8 cellular contexts compared by ENCODE assay signal in the genomic region with DNA sequence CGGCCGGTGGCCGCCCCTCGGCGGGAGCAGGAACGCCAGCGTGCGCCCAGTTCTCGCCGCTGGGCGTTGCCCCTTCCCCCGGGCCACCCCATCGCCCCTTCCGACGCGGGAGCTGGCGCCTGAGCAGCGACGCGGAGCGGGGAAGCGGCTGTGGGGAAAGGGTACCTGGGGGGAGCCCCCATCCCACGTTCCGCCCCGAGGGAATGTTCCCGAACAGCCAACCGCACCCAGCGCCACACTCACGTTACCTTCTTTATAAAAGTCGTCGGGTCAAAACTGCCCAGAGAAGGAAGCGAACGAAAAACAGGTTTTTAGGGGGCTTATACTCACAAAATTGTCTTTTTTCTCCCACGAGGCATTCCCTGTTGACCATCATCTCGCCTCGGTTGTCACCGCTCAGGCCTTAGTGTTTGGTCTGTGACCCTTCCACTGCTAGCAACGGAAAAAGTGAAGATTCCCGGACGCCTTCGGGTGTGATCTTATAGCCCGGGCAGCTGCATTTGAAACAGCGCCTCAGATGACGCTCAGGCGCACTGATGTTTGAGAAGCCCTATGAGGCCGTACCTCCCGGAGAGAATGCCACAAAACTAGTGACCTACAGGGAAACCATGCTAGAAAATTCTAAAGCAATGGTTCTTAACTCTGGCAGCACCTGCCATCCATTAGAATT. TPM values are rescaled to one million over a fixed set of nuclear protein-coding genes. Genes with fewer than 3 reads are reported as not detected.
DNase-seq lines count a peak whose midpoint lies in the region; ATAC-seq and TF ChIP-seq lines count a peak whose summit lies in the region.

No MANE protein-coding gene starts in this region.

- no peaks in the 10 kb centered on the region for H3K36me3 ChIP-seq in CD8-positive, alpha-beta T cell (ENCODE audit: insufficient read depth, low read length)
- H3K36me3 ChIP-seq in lower lobe of right lung, result no peaks in the 10 kb centered on the region

- peaks cover 46% of the 10 kb centered on the region for H3K27me3 Mint-ChIP-seq in CD8-positive, alpha-beta T cell (ENCODE audit: low read depth)
- H3K27me3 Mint-ChIP-seq in HFFc6 (ENCODE audit: insufficient read depth), result peaks cover 6% of the 10 kb centered on the region

- peaks cover 5% of the 10 kb centered on the region for H3K4me1 ChIP-seq in CD8-positive, alpha-beta T cell (ENCODE audit: insufficient read depth, low read length)
- H3K4me1 ChIP-seq in lower lobe of right lung (peaks cover 16% of the 10 kb centered on the region), foreskin keratinocyte (peaks cover 6% of the 10 kb centered on the region)

- no peak for ATAC-seq in CD8-positive, alpha-beta T cell
- ATAC-seq in lower lobe of right lung, result peak; percentile 67 to 69
- peak; percentile 33 for ATAC-seq in stimulated activated naive CD8-positive, alpha-beta T cell treated with anti-CD3 and anti-CD28 coated beads, Interleukin-15, Interleukin-2, amounts not matched to agents 100 U/mL and 50 U/mL, for 24 hours
- ATAC-seq in foreskin keratinocyte, result no peak

- H3K27me3 ChIP-seq in CD8-positive, alpha-beta T cell (ENCODE audit: insufficient read depth, low read length), result peaks cover 13% of the 10 kb centered on the region
- H3K27me3 ChIP-seq in lower lobe of right lung (ENCODE audit: low read depth) (peaks cover 6% of the 10 kb centered on the region), foreskin keratinocyte (peaks cover 16% of the 10 kb centered on the region)

- intact Hi-C loops in CD8-positive, alpha-beta T cell (cut with DNase I, micrococcal nuclease), result no loop called here
- intact Hi-C loops in lower lobe of right lung (cut with DNase I), result no loop called here

- H3K36me3 Mint-ChIP-seq in CD8-positive, alpha-beta T cell, result peaks cover 2% of the 10 kb centered on the region
- H3K36me3 Mint-ChIP-seq in HFFc6 (ENCODE audit: low read depth), result no peaks in the 10 kb centered on the region

- peak overlapping the region; percentile 88 for H3K4me3 Mint-ChIP-seq in CD8-positive, alpha-beta T cell
- H3K4me3 Mint-ChIP-seq in HFFc6, result peak overlapping the region; percentile 85

- H3K4me1 Mint-ChIP-seq in CD8-positive, alpha-beta T cell (ENCODE audit: low read depth), result peaks cover 8% of the 10 kb centered on the region
- H3K4me1 Mint-ChIP-seq in HFFc6 (ENCODE audit: low read depth), result peaks cover 29% of the 10 kb centered on the region

- no peaks in the 10 kb centered on the region for H3K9me3 ChIP-seq in CD8-positive, alpha-beta T cell (ENCODE audit: low read length)
- H3K9me3 ChIP-seq in lower lobe of right lung, result no peaks in the 10 kb centered on the region

- no peak for TF ChIP-seq CTCF in CD8-positive, alpha-beta T cell (IDR thresholded peaks at IDR 0.05)
- TF ChIP-seq CTCF in HFFc6 (IDR thresholded peaks at IDR 0.05) (no peak), lower lobe of right lung (IDR thresholded peaks at IDR 0.05) (no peak), foreskin keratinocyte (conservative IDR thresholded peaks at IDR 0.05) (no peak)

- H3K9me3 Mint-ChIP-seq in CD8-positive, alpha-beta T cell, result no peaks in the 10 kb centered on the region
- H3K9me3 Mint-ChIP-seq in HFFc6, result no peaks in the 10 kb centered on the region

- peak overlapping the region; percentile 49 for H3K4me3 ChIP-seq in CD8-positive, alpha-beta T cell (ENCODE audit: low read depth, low read length)
- peak overlapping the region; percentile 72 for H3K4me3 ChIP-seq in lower lobe of right lung

- POLR2A ChIA-PET in CD8-positive, alpha-beta T cell (lab: Charles Lee), result interaction anchor here (0.8 kb wide), 1 partner anchor 16 kb away, joined by 3 read pairs; no protein-coding TSS in a partner anchor

- peak overlapping the region; percentile 55 for H3K27ac Mint-ChIP-seq in CD8-positive, alpha-beta T cell
- H3K27ac Mint-ChIP-seq in HFFc6, result peak overlapping the region; percentile 54

- no peak overlapping the region for H3K27ac ChIP-seq in CD8-positive, alpha-beta T cell (ENCODE audit: low read depth, low read length)
- H3K27ac ChIP-seq in lower lobe of right lung, result peak overlapping the region; percentile 67
- no peak overlapping the region for H3K27ac ChIP-seq in foreskin keratinocyte

- CTCF ChIA-PET in CD8-positive, alpha-beta T cell (lab: Charles Lee), result no interaction called here

- DNase-seq in CD8-positive, alpha-beta T cell, result peak in 2 of 7 experiments; percentile 9 to 18
- DNase-seq in HFFc6 (peak; percentile 25), SK-N-DZ (ENCODE audit: low spot score) (peak; percentile 41), dermis blood vessel endothelial cell (peak; percentile 67), lower lobe of right lung (peak; percentile 56), foreskin keratinocyte (no peak), D341Med (ENCODE audit: low spot score) (no peak)
- peak; percentile 35 for DNase-seq in stimulated activated naive CD8-positive, alpha-beta T cell treated with anti-CD3 and anti-CD28 coated beads, Interleukin-15, Interleukin-2, amounts not matched to agents 100 U/mL and 50 U/mL, for 24 hours

RNA-seq across cellular contexts. Expression of gene GOLM1, which starts 0.5 kb away (rescaled TPM):
- total RNA-seq in CD8-positive, alpha-beta T cell, result under 1 TPM; 0.14 to 0.30 TPM
- 10 to 100 TPM; 24.0 to 36.6 (median 25.0) TPM for total RNA-seq in HFFc6 (2021; fragmentation: NEBNext Ultra II Directional; extraction: Animal tissue kit (Norgen Biotek cat#: 25700))
- polyA plus RNA-seq in SK-N-DZ (2014; cell fraction: cytosol; rRNA removed), result 39.3 and 41.9 TPM in 2 replicates
- 27.4 and 32.6 TPM in 2 replicates for polyA plus RNA-seq in SK-N-DZ (2014; cell fraction: nucleus; rRNA removed)
- 32.7 and 57.8 TPM in 2 replicates for total RNA-seq in dermis blood vessel endothelial cell
- 16.7 TPM for total RNA-seq in lower lobe of right lung
- total RNA-seq in foreskin keratinocyte, result 20.3 and 25.6 TPM in 2 replicates
- 15.2 and 18.1 TPM in 2 replicates for polyA plus RNA-seq in foreskin keratinocyte

Comparison
In these comparisons a context has a peak if more than half of its experiments do, and no peak if none do; other contexts are left out.
1. ATAC-seq: peak in lower lobe of right lung (2 of 2) and stimulated activated naive CD8-positive, alpha-beta T cell treated with anti-CD3 and anti-CD28 coated beads, Interleukin-15, Interleukin-2, amounts not matched to agents 100 U/mL and 50 U/mL, for 24 hours (single experiment); none in CD8-positive, alpha-beta T cell (single experiment) and foreskin keratinocyte (single experiment).
2. DNase-seq: peak in HFFc6 (single experiment), SK-N-DZ (single experiment), dermis blood vessel endothelial cell (single experiment), lower lobe of right lung (single experiment) and stimulated activated naive CD8-positive, alpha-beta T cell treated with anti-CD3 and anti-CD28 coated beads, Interleukin-15, Interleukin-2, amounts not matched to agents 100 U/mL and 50 U/mL, for 24 hours (single experiment); none in foreskin keratinocyte (0 of 2) and D341Med (single experiment).
3. RNA of gene GOLM1, which starts 0.5 kb away (total RNA-seq): 32.7 to 57.8 TPM in dermis blood vessel endothelial cell, 20.3 to 25.6 TPM in foreskin keratinocyte, 24.0 to 36.6 TPM in HFFc6 and 16.7 TPM in lower lobe of right lung (single experiment); 0.14 to 0.30 TPM in CD8-positive, alpha-beta T cell; every median in the first group is over 10 times any median in the second.